ENCODE assay signal across 8 cellular contexts in genomic region chr17:31320791-31321190, GRCh38. TPM values are rescaled to one million over a fixed set of nuclear protein-coding genes. Genes with fewer than 3 reads are reported as not detected.
DNase-seq lines count a peak whose midpoint lies in the region; ATAC-seq and TF ChIP-seq lines count a peak whose summit lies in the region.
"Had no signal": no experiment of that assay in that cellular context is flagged by ENCODE, and none has a peak within 500 bp of the region (broad histone marks: within the 10 kb centered on the region; RNA-seq: fewer than 3 reads in every experiment).

No MANE protein-coding gene starts in this region.

- CTCF ChIA-PET in PC-3 (lab: Charles Lee), result no interaction called here

- no TSS peak for BruUV-seq in PC-3 (replicated peaks; lab: Mats Ljungman, UMichigan)

- H3K4me3 ChIP-seq in GM23248 (peak overlapping the region; percentile 39), PC-3 (ENCODE audit: low read length) (no peak overlapping the region), duodenal mucosa (ENCODE audit: low read depth in 1 of 2, low read length in 2 of 2) (peak overlapping the region; percentile 48 to 58), skin epidermis (peak overlapping the region; percentile 11 to 37 (median 29))

- no peaks in the 10 kb centered on the region for H3K27me3 ChIP-seq in GM23248 (replicated peaks; ENCODE audit: insufficient read depth)
- no peaks in the 10 kb centered on the region for H3K27me3 ChIP-seq in PC-3 (ENCODE audit: low read length)
- no peaks in the 10 kb centered on the region for H3K27me3 ChIP-seq in duodenal mucosa (ENCODE audit: control insufficient read depth in 1 of 2, insufficient read depth in 2 of 2, low read length in 2 of 2)

- intact Hi-C loops in PC-3 (cut with micrococcal nuclease), result loop anchor here (5.0 kb wide), 1 partner anchor 73 kb away; no protein-coding TSS in a partner anchor

- H2AFZ ChIP-seq in GM23248 (no peak overlapping the region), PC-3 (ENCODE audit: low read length) (no peak overlapping the region)

- DNase-seq in GM23248, result peak; percentile 10
- DNase-seq in PC-3, result no peak
- no peak for DNase-seq in NCI-H748 (lab: John Stamatoyannopoulos, UW; ENCODE audit: unreplicated experiment)
- DNase-seq in central memory CD4-positive, alpha-beta T cell, result no peak

- 0 out of 2 replicates have a peak, but pooled peaks cover 6% of the 10 kb centered on the region for H3K79me2 ChIP-seq in GM23248 (ENCODE audit: insufficient read depth)
- no peaks in the 10 kb centered on the region for H3K79me2 ChIP-seq in PC-3 (ENCODE audit: low read length)

- H3K9ac ChIP-seq in GM23248 (peak overlapping the region; percentile 17), PC-3 (ENCODE audit: low read length) (peak overlapping the region; percentile 16; the same call in 1 of the 2 replicates), duodenal mucosa (ENCODE audit: low read depth in 1 of 2, low read length in 2 of 2) (peak overlapping the region in 1 of 2 donors; percentile 67)
- H3K9ac ChIP-seq: KMS-11 had no signal

- H3K4me1 ChIP-seq in GM23248 (ENCODE audit: insufficient read depth) (peaks cover 20% of the 10 kb centered on the region), PC-3 (ENCODE audit: insufficient read depth, low read length) (peaks cover 18% of the 10 kb centered on the region), duodenal mucosa (ENCODE audit: control insufficient read depth in 1 of 2, insufficient read depth in 2 of 2, low read length in 2 of 2) (peaks cover 2 to 15% of the 10 kb centered on the region in 2 donors)

- H3K9me2 ChIP-seq in GM23248 (ENCODE audit: insufficient read depth), result no peaks in the 10 kb centered on the region
- H3K9me2 ChIP-seq in PC-3 (replicated peaks; ENCODE audit: low read length), result no peaks in the 10 kb centered on the region

- no peak; the same call in 1 of the 2 replicates for ATAC-seq in PC-3
- ATAC-seq in GM21390 (IDR thresholded peaks at IDR 0.05; ENCODE audit: unreplicated experiment), result no peak

- peak overlapping the region; percentile 71 for H3K4me2 ChIP-seq in GM23248 (ENCODE audit: unreplicated experiment)
- peak overlapping the region; percentile 58 for H3K4me2 ChIP-seq in PC-3 (ENCODE audit: low read length)
- H3K4me2 ChIP-seq: KMS-11 had no signal

- peak overlapping the region; percentile 46 for H3K27ac ChIP-seq in GM23248
- peak overlapping the region; percentile 59 for H3K27ac ChIP-seq in PC-3 (ENCODE audit: low read length)
- peak overlapping the region; percentile 52 for H3K27ac ChIP-seq in duodenal mucosa (ENCODE audit: low read depth, low read length)
- H3K27ac ChIP-seq in skin epidermis, result peak overlapping the region in 17 of 21 experiments; percentile 12 to 96 (median 65)
- H3K27ac ChIP-seq: KMS-11 had no signal

- POLR2A ChIA-PET in PC-3 (lab: Charles Lee; ENCODE audit: unreplicated experiment), result no interaction called here

- WGBS in GM23248 (ENCODE audit: low coverage in 1 of 2, low lambda C conversion rate in 2 of 2, missing lambda C conversion rate in 2 of 2), 2 experiments, result 59 to 71% methylated on average over 1 of the region's 1 CpG

- no peaks in the 10 kb centered on the region for H3K36me3 ChIP-seq in GM23248 (ENCODE audit: low read depth)
- H3K36me3 ChIP-seq in PC-3 (ENCODE audit: low read depth, low read length), result no peaks in the 10 kb centered on the region
- H3K36me3 ChIP-seq in duodenal mucosa (ENCODE audit: control insufficient read depth in 1 of 2, insufficient read depth in 2 of 2, low read length in 2 of 2), result peaks cover 1 to 3% of the 10 kb centered on the region in 2 donors

- peaks cover 16% of the 10 kb centered on the region for H3F3A ChIP-seq in GM23248 (ENCODE audit: insufficient read depth)
- H3F3A ChIP-seq in PC-3 (ENCODE audit: low read length, unreplicated experiment), result no peaks in the 10 kb centered on the region

- in situ Hi-C loops in GM23248 (cut with MboI), result no loop called here

- H3K9me3 ChIP-seq in GM23248 (ENCODE audit: low read depth), result no peaks in the 10 kb centered on the region
- H3K9me3 ChIP-seq in PC-3 (ENCODE audit: low read length), result no peaks in the 10 kb centered on the region
- H3K9me3 ChIP-seq in duodenal mucosa (ENCODE audit: control insufficient read depth in 1 of 2, low read length in 2 of 2), result no peaks in the 10 kb centered on the region

- no peak for TF ChIP-seq CTCF in PC-3 (conservative IDR thresholded peaks at IDR 0.05; ENCODE audit: low read depth, low read length)

- H4K20me1 ChIP-seq in GM23248 (ENCODE audit: insufficient read depth) (no peaks in the 10 kb centered on the region), PC-3 (ENCODE audit: low read length) (no peaks in the 10 kb centered on the region)

RNA-seq across cellular contexts. Expression of gene EVI2A, which starts 0.6 kb away (rescaled TPM):
- total RNA-seq in GM23248 (2014; rRNA removed; shearing (Covaris generic)), result 0.86 and 0.89 TPM in 2 replicates
- 0.40 and 0.62 TPM in 2 replicates for polyA plus RNA-seq in GM23248 (2016; fragmentation: Nextera tagmentation; extraction: Ambion mirVana)
- total RNA-seq in PC-3 (2014; rRNA removed), result 0.92 TPM in 1 of 2 replicates, not detected in the other

RNA-seq across cellular contexts. Expression of gene EVI2B, which starts 6.9 kb away (rescaled TPM):
- total RNA-seq in GM23248 (2014; rRNA removed; shearing (Covaris generic)), result 0.22 TPM in 1 of 2 replicates, not detected in the other
- 0.49 and 0.51 TPM in 2 replicates for polyA plus RNA-seq in GM23248 (2016; fragmentation: Nextera tagmentation; extraction: Ambion mirVana)
- 0.11 TPM in 1 of 2 replicates, not detected in the other for total RNA-seq in PC-3 (2014; rRNA removed)

RNA-seq across cellular contexts. Expression of gene OMG, which starts 23.8 kb away (rescaled TPM):
- not detected in 2 replicates for total RNA-seq in GM23248 (2014; rRNA removed; shearing (Covaris generic))
- 0.25 TPM in 1 of 2 replicates, not detected in the other for polyA plus RNA-seq in GM23248 (2016; fragmentation: Nextera tagmentation; extraction: Ambion mirVana)
- not detected in 2 replicates for total RNA-seq in PC-3 (2014; rRNA removed)
